Comparison of ENCODE assay signal across 11 cellular contexts in genomic region chr11:12397953-12398352, GRCh38. TPM values are rescaled to one million over a fixed set of nuclear protein-coding genes. Genes with fewer than 3 reads are reported as not detected.
DNase-seq lines count a peak whose midpoint lies in the region; ATAC-seq and TF ChIP-seq lines count a peak whose summit lies in the region.
"Had no signal": no experiment of that assay in that cellular context is flagged by ENCODE, and none has a peak within 500 bp of the region (broad histone marks: within the 10 kb centered on the region; RNA-seq: fewer than 3 reads in every experiment).

No MANE protein-coding gene starts in this region.

- H3K4me1 Mint-ChIP-seq in stimulated activated memory B cell treated with anti-CD40 and anti-IgM and Interleukin-4, amounts not matched to agents 10 μg/mL and 1 μg/mL and 100 μg/mL, for 72 hours: no peaks in the 10 kb centered on the region

- intact Hi-C loops in testis (cut with DNase I; ENCODE audit: low total_unique reads): no loop called here

- no peak for TF ChIP-seq CTCF in choroid plexus epithelial cell (conservative IDR thresholded peaks at IDR 0.05; ENCODE audit: low read depth, low read length)
- TF ChIP-seq CTCF in testis (IDR thresholded peaks at IDR 0.05): no peak

- no peaks in the 10 kb centered on the region for H3K27me3 ChIP-seq in testis

- no peak for ATAC-seq in stimulated activated memory B cell treated with anti-CD40 and anti-IgM and Interleukin-4, amounts not matched to agents 10 μg/mL and 1 μg/mL and 100 μg/mL, for 72 hours

- no peaks in the 10 kb centered on the region for H3K9me3 ChIP-seq in testis

- H3K4me3 ChIP-seq in choroid plexus epithelial cell (ENCODE audit: low read depth, low read length) (no peak overlapping the region), testis (no peak overlapping the region)
- H3K4me3 ChIP-seq: skin epidermis had no signal

- TF ChIP-seq POLR2A in testis (IDR thresholded peaks at IDR 0.05): no peak

- 38 to 56% methylated on average over 3 to 4 of the region's 4 CpGs for WGBS in testis, 2 donors

- H3K4me3 Mint-ChIP-seq in stimulated activated memory B cell treated with anti-CD40 and anti-IgM and Interleukin-4, amounts not matched to agents 10 μg/mL and 1 μg/mL and 100 μg/mL, for 72 hours: no peak overlapping the region

- H3K36me3 Mint-ChIP-seq in stimulated activated memory B cell treated with anti-CD40 and anti-IgM and Interleukin-4, amounts not matched to agents 10 μg/mL and 1 μg/mL and 100 μg/mL, for 72 hours: no peaks in the 10 kb centered on the region

- no peaks in the 10 kb centered on the region for H3K36me3 ChIP-seq in testis (ENCODE audit: low read depth, missing control alignments)

- peaks cover 5% of the 10 kb centered on the region for H3K9me3 Mint-ChIP-seq in stimulated activated memory B cell treated with anti-CD40 and anti-IgM and Interleukin-4, amounts not matched to agents 10 μg/mL and 1 μg/mL and 100 μg/mL, for 72 hours

- H3K27ac ChIP-seq in testis: peak overlapping the region; percentile 2 to 70

- no peak overlapping the region for H3K27ac Mint-ChIP-seq in stimulated activated memory B cell treated with anti-CD40 and anti-IgM and Interleukin-4, amounts not matched to agents 10 μg/mL and 1 μg/mL and 100 μg/mL, for 72 hours

- H3K27me3 Mint-ChIP-seq in stimulated activated memory B cell treated with anti-CD40 and anti-IgM and Interleukin-4, amounts not matched to agents 10 μg/mL and 1 μg/mL and 100 μg/mL, for 72 hours: no peaks in the 10 kb centered on the region

- DNase-seq in HS-27A (ENCODE audit: low read depth) (peak; percentile 87), choroid plexus epithelial cell (ENCODE audit: low read depth) (peak; percentile 86), kidney tubule cell (ENCODE audit: low spot score) (peak; percentile 90), testis (no peak), medulla oblongata (ENCODE audit: extremely low spot score) (no peak), mesenteric fat pad (ENCODE audit: low spot score) (no peak), NCI-H510A (lab: John Stamatoyannopoulos, UW) (no peak)
- DNase-seq: erythroblast, OCI-M1 had no signal

- peaks cover 8% of the 10 kb centered on the region for H3K4me1 ChIP-seq in testis

RNA-seq across cellular contexts. Expression of gene PARVA, which starts 20.6 kb away (rescaled TPM):
- 10 to 100 TPM; 18.7 to 23.7 TPM for total RNA-seq in testis
- 23.6 TPM for polyA plus RNA-seq in testis (ENCODE audit: insufficient read depth, low read depth, low replicate concordance)
- total RNA-seq in mesenteric fat pad: 223 TPM

Comparison
In these comparisons a context has a peak if more than half of its experiments do, and no peak if none do; other contexts are left out.
1. DNase-seq: peak in HS-27A (single experiment), choroid plexus epithelial cell (single experiment) and kidney tubule cell (single experiment); none in testis (single experiment), medulla oblongata (single experiment), mesenteric fat pad (single experiment) and NCI-H510A (single experiment).